Comparison of ENCODE assay signal across 18 cellular contexts in the genomic region with DNA sequence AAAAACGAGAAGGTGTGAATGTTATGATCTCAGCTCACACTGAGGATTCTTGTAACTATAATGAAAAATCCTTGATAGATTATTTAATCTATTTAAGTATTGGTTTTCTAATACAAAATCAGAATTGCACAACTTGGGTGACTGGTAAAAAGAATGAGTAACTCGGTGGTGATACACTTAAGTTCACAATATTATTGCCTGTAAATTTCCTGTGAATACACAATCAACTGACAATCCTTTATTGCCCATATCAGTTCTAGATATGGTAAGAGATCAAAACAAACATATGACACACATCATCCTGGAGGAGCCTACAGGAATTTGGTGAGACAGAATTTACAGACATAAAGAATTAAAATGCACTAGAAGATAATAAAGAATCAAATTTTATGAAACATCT. TPM values are rescaled to one million over a fixed set of nuclear protein-coding genes. Genes with fewer than 3 reads are reported as not detected.
DNase-seq lines count a peak whose midpoint lies in the region; ATAC-seq, FAIRE-seq and TF ChIP-seq lines count a peak whose summit lies in the region.
"Had no signal": no experiment of that assay in that cellular context is flagged by ENCODE, and none has a peak within 500 bp of the region (broad histone marks: within the 10 kb centered on the region; RNA-seq: fewer than 3 reads in every experiment).

No MANE protein-coding gene starts in this region.

- ATAC-seq in A549, result no peak
- peak; percentile 78 for ATAC-seq in mucosa of descending colon
- ATAC-seq in GM19324 (IDR thresholded peaks at IDR 0.05; ENCODE audit: low FRiP score, unreplicated experiment), result no peak
- no peak for ATAC-seq in CD4-positive, alpha-beta T cell (ENCODE audit: poor library complexity)
- ATAC-seq: CD8-positive, alpha-beta T cell; GM23338 had no signal

- H3K4me2 ChIP-seq in A549, result peak overlapping the region; percentile 29; the same call in 2 of the 3 replicates
- no peak overlapping the region for H3K4me2 ChIP-seq in GM23248 (ENCODE audit: unreplicated experiment)
- no peak overlapping the region for H3K4me2 ChIP-seq in mesendoderm (ENCODE audit: low read length)
- H3K4me2 ChIP-seq: GM23338 had no signal

- no peaks in the 10 kb centered on the region for H3K79me1 ChIP-seq in mesendoderm (ENCODE audit: low read length)

- H4K5ac ChIP-seq in mesendoderm (ENCODE audit: low read length), result no peak overlapping the region

- H3K4me3 ChIP-seq in A549 (no peak overlapping the region), GM23248 (no peak overlapping the region), bronchial epithelial cell (ENCODE audit: low read depth, low read length) (no peak overlapping the region), mucosa of descending colon (no peak overlapping the region), mesendoderm (ENCODE audit: low read length) (no peak overlapping the region)
- H3K4me3 ChIP-seq: GM23338 had no signal

- H3K36me3 Mint-ChIP-seq in CD4-positive, alpha-beta T cell (ENCODE audit: low read depth), result no peaks in the 10 kb centered on the region
- H3K36me3 Mint-ChIP-seq: CD8-positive, alpha-beta T cell had no signal

- POLR2A ChIA-PET in A549 (lab: Yijun Ruan, JAX), result no interaction called here
- POLR2A ChIA-PET in CD4-positive, alpha-beta T cell (lab: Charles Lee), result no interaction called here

- H3K27ac Mint-ChIP-seq in CD4-positive, alpha-beta T cell, result no peak overlapping the region
- H3K27ac Mint-ChIP-seq: CD8-positive, alpha-beta T cell; GM23338 had no signal

- H3K4me1 Mint-ChIP-seq in CD4-positive, alpha-beta T cell (ENCODE audit: low read depth), result no peaks in the 10 kb centered on the region

- H2AFZ ChIP-seq in GM23248, result no peak overlapping the region
- H2AFZ ChIP-seq: GM23338 had no signal

- in situ Hi-C loops in GM23248 (cut with MboI), result no loop called here

- H3K36me3 ChIP-seq in GM23248 (ENCODE audit: low read depth) (no peaks in the 10 kb centered on the region), bronchial epithelial cell (ENCODE audit: control insufficient read depth, insufficient read depth, low read length) (no peaks in the 10 kb centered on the region), mucosa of descending colon (ENCODE audit: low read depth) (no peaks in the 10 kb centered on the region), mesendoderm (ENCODE audit: control insufficient read depth, insufficient read depth, low read length) (no peaks in the 10 kb centered on the region)
- H3K36me3 ChIP-seq: BE2C had no signal

- H3K56ac ChIP-seq in mesendoderm (ENCODE audit: low read length), result no peak overlapping the region

- H3K23ac ChIP-seq in mesendoderm (ENCODE audit: low read length), result no peak overlapping the region

- H3K4ac ChIP-seq in mesendoderm (ENCODE audit: low read depth, low read length), result no peak overlapping the region

- no peak overlapping the region for H2BK5ac ChIP-seq in mesendoderm (ENCODE audit: low read length)

- TF ChIP-seq CTCF in A549 (IDR thresholded peaks at IDR 0.05) (no peak), bronchial epithelial cell (IDR thresholded peaks at IDR 0.05; ENCODE audit: insufficient read depth, low read length, severe bottlenecking) (no peak), mucosa of descending colon (IDR thresholded peaks at IDR 0.05) (no peak)
- no peak for TF ChIP-seq CTCF in CD4-positive, alpha-beta T cell (IDR thresholded peaks at IDR 0.05)

- H2AK5ac ChIP-seq in mesendoderm (ENCODE audit: low read length), result no peak overlapping the region

- no peak for TF ChIP-seq RAD21 in A549 (conservative IDR thresholded peaks at IDR 0.05 in 1 of 2, IDR thresholded peaks at IDR 0.05 in 1 of 2)

- no peak overlapping the region for H3K27ac ChIP-seq in A549
- H3K27ac ChIP-seq in GM23248, result no peak overlapping the region
- H3K27ac ChIP-seq in mesendoderm (ENCODE audit: low read depth, low read length), result no peak overlapping the region
- H3K27ac ChIP-seq in CD4-positive, alpha-beta T cell (ENCODE audit: low read depth, low read length), result no peak overlapping the region
- H3K27ac ChIP-seq: C4-2B, HL-60 had no signal

- CTCF ChIA-PET in A549 (lab: Yijun Ruan, JAX), result interaction anchor here (1.2 to 1.8 kb wide), 2 partner anchors 9 to 124 kb away, joined by 3 to 6 read pairs; no protein-coding TSS in a partner anchor
- CTCF ChIA-PET in CD4-positive, alpha-beta T cell (lab: Charles Lee), result no interaction called here

- DNase-seq in A549 (ENCODE audit: low read depth in 1 of 2, low spot score in 1 of 2) (no peak), GM23248 (peak; percentile 26), bronchial epithelial cell (ENCODE audit: low read depth) (peak; percentile 77), mucosa of descending colon (no peak), mesendoderm (no peak)
- DNase-seq in CD4-positive, alpha-beta T cell, result no peak
- DNase-seq: BE2C; CD8-positive, alpha-beta T cell; COR-L47; DND-41; GF-D8; H7; KBM-7 had no signal

- no peak overlapping the region for H2BK15ac ChIP-seq in mesendoderm (replicated peaks; ENCODE audit: low read depth)

- no peak for FAIRE-seq in A549 (lab: Jason Lieb, UNC)
- no peak for FAIRE-seq in bronchial epithelial cell (lab: Jason Lieb, UNC)
- FAIRE-seq: A204.1 had no signal

- H3F3A ChIP-seq in GM23248 (ENCODE audit: insufficient read depth), result no peaks in the 10 kb centered on the region

- peaks cover 4% of the 10 kb centered on the region for H3K9me3 Mint-ChIP-seq in CD4-positive, alpha-beta T cell
- H3K9me3 Mint-ChIP-seq: GM23338 had no signal

- H3K4me3 Mint-ChIP-seq in CD4-positive, alpha-beta T cell, result no peak overlapping the region
- H3K4me3 Mint-ChIP-seq: CD8-positive, alpha-beta T cell; GM23338 had no signal

- intact Hi-C loops in mucosa of descending colon (cut with DNase I, micrococcal nuclease), result no loop called here
- intact Hi-C loops in CD4-positive, alpha-beta T cell (cut with DNase I, micrococcal nuclease), result no loop called here

- no peak for TF ChIP-seq EP300 in A549 (IDR thresholded peaks at IDR 0.05)

- H3K18ac ChIP-seq in mesendoderm (ENCODE audit: low read length), result no peak overlapping the region

- no peaks in the 10 kb centered on the region for H3K79me2 ChIP-seq in GM23248 (ENCODE audit: insufficient read depth)
- no peaks in the 10 kb centered on the region for H3K79me2 ChIP-seq in mesendoderm (ENCODE audit: control insufficient read depth, insufficient read depth, low read length)

- 2% methylated on average over 2 of the region's 2 CpGs for WGBS in A549 (ENCODE audit: missing lambda C conversion rate)
- WGBS in GM23248 (ENCODE audit: low coverage in 1 of 2, low lambda C conversion rate in 2 of 2, missing lambda C conversion rate in 2 of 2), 2 experiments, result 36 to 54% methylated on average over 2 of the region's 2 CpGs
- whole genome bisulfite sequencing in mesendoderm (ENCODE audit: extremely low coverage, insufficient coverage, low lambda C conversion rate), result no CpG with 5 or more reads among the region's 2 CpGs

- H3K9me2 ChIP-seq in GM23248 (ENCODE audit: insufficient read depth), result no peaks in the 10 kb centered on the region

- peaks cover 43% of the 10 kb centered on the region for H3K4me1 ChIP-seq in A549
- peaks cover 9% of the 10 kb centered on the region; the same call in 1 of the 2 replicates for H3K4me1 ChIP-seq in GM23248 (ENCODE audit: insufficient read depth)
- H3K4me1 ChIP-seq in mucosa of descending colon (ENCODE audit: low read depth), result peaks cover 12% of the 10 kb centered on the region
- no peaks in the 10 kb centered on the region for H3K4me1 ChIP-seq in mesendoderm (ENCODE audit: control insufficient read depth, low read depth, low read length)
- H3K4me1 ChIP-seq: BE2C had no signal

- H3K27me3 ChIP-seq in GM23248 (replicated peaks; ENCODE audit: insufficient read depth) (no peaks in the 10 kb centered on the region), bronchial epithelial cell (ENCODE audit: control insufficient read depth, insufficient read depth, low read length) (no peaks in the 10 kb centered on the region), mesendoderm (ENCODE audit: insufficient read depth, low read length, poor library complexity) (no peaks in the 10 kb centered on the region)
- no peaks in the 10 kb centered on the region for H3K27me3 ChIP-seq in CD4-positive, alpha-beta T cell (ENCODE audit: control insufficient read depth, insufficient read depth, low read length)
- H3K27me3 ChIP-seq: BE2C had no signal

- H2BK120ac ChIP-seq in mesendoderm (ENCODE audit: low read depth, low read length), result no peak overlapping the region

- H4K20me1 ChIP-seq in GM23248 (ENCODE audit: insufficient read depth), result no peaks in the 10 kb centered on the region

- TF ChIP-seq POLR2A in A549 (IDR thresholded peaks at IDR 0.05; ENCODE audit: low read length), result no peak

- no peaks in the 10 kb centered on the region for H3K9me3 ChIP-seq in A549
- H3K9me3 ChIP-seq in GM23248 (ENCODE audit: low read depth), result no peaks in the 10 kb centered on the region
- no peaks in the 10 kb centered on the region for H3K9me3 ChIP-seq in mucosa of descending colon
- peaks cover 7% of the 10 kb centered on the region for H3K9me3 ChIP-seq in CD4-positive, alpha-beta T cell (ENCODE audit: control insufficient read depth, low read length)
- H3K9me3 ChIP-seq: BE2C had no signal

- H3K27me3 Mint-ChIP-seq in CD4-positive, alpha-beta T cell, result no peaks in the 10 kb centered on the region

- no peak overlapping the region for H4K8ac ChIP-seq in mesendoderm (ENCODE audit: low read depth, low read length)

- no peak overlapping the region for H3K9ac ChIP-seq in GM23248
- H3K9ac ChIP-seq in mesendoderm (ENCODE audit: low read length), result no peak overlapping the region

TF ChIP-seq in A549, 52 proteins besides CTCF, POLR2A, EP300 and RAD21 (continues in another document):
- TF ChIP-seq NR3C1 (IDR thresholded peaks at IDR 0.05), result no peak
- no peak for TF ChIP-seq POLR2AphosphoS2 (conservative IDR thresholded peaks at IDR 0.05; ENCODE audit: low read length)
- TF ChIP-seq ZSCAN20 (CRISPR knock-in tag; IDR thresholded peaks at IDR 0.05), result no peak
- TF ChIP-seq HOXB5 (CRISPR knock-in tag; IDR thresholded peaks at IDR 0.05), result no peak

RNA-seq across cellular contexts. Expression of a gene that starts 14.1 kb away (rescaled TPM):
- polyA plus RNA-seq in A549 (2011; rRNA removed) (52.4 and 61.4 TPM in 2 replicates), A549 (2017; fragmentation: RNase III; extraction: RNeasy Plus Mini Kit Qiagen cat#74134 plus additional on column Dnase treatment) (15.6 to 24.4 TPM (median 23.9 TPM) in 3 replicates), GM23248 (2016; fragmentation: Nextera tagmentation; extraction: Ambion mirVana) (25.5 and 26.8 TPM in 2 replicates)
- polyA plus RNA-seq in A549 (2012; cell fraction: cytosol; rRNA removed), result 14.5 and 16.9 TPM in 2 replicates
- 23.0 and 32.1 TPM in 2 replicates for polyA plus RNA-seq in A549 (2012; cell fraction: nucleus; rRNA removed)
- 70.0 and 83.0 TPM in 2 replicates for polyA minus RNA-seq in A549 (2011; rRNA and poly(A)+ RNA removed)
- 16.2 and 30.4 TPM in 2 replicates for total RNA-seq in GM23248 (2014; rRNA removed; shearing (Covaris generic))
- total RNA-seq in bronchial epithelial cell (43.7 and 56.5 TPM in 2 replicates), mucosa of descending colon (10 to 100 TPM; 22.3 to 31.8 (median 31.0) TPM)
- 0.22 TPM for polyA plus RNA-seq in mesendoderm (2013, experiment 1 of 2)
- polyA plus RNA-seq in mesendoderm (2013, experiment 2 of 2), result 0.24 TPM
- not detected for total RNA-seq in CD4-positive, alpha-beta T cell
- total RNA-seq: CD8-positive, alpha-beta T cell had no signal

Comparison
In these comparisons a context has a peak if more than half of its experiments do, and no peak if none do; other contexts are left out.
1. DNase-seq: peak in GM23248 (single experiment) and bronchial epithelial cell (single experiment); none in A549 (0 of 2), mucosa of descending colon (0 of 3), mesendoderm (single experiment) and CD4-positive, alpha-beta T cell (0 of 10).
2. RNA of a gene that starts 14.1 kb away (total RNA-seq): 43.7 to 56.5 TPM in bronchial epithelial cell, 22.3 to 31.8 TPM in mucosa of descending colon and 16.2 to 30.4 TPM in GM23248; not detected in CD4-positive, alpha-beta T cell; every median in the first group is over 10 times any median in the second.